ENCODE assay signal across 1 cellular context in the genomic region with DNA sequence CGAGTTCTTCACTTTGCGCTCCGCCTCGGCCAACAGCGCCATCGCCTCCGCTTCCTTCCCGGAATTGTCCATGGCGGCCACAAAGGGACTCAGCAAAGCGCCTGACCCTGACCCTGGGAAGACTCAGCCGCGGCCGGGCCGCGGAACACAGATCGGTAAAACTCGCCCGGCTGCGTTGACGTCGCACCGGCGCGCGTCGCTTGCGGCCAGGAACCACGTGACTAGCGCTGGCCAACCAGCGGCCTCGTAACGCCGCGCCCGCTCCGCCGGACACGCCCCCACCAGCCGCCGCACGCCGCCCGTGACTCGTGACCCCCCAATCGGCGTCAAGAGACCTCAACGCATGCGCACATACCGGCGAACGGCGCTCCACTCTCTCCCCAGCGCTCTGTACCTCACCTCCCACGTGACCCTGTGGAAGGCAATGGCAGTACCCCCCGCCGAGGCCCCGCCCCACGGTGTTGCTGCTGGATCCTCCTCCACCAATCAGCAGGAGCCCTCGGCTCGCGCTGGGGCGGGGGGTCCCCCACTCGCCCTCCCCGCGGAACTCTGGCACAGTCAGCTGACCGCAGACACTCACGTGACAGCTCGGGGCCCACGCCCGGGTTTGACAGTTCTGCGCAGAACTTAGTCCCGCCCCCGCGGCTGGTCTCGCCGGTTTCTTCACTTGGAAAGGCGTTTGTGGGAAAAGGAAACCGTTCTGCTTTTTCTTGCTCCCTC.
TF ChIP-seq lines count a peak whose summit lies in the region.

TSS of gene NAPA (minus strand) at position 195 of the 720 bp plus-strand sequence. CDS start at position 72, 123 bp downstream.

TF ChIP-seq in HepG2, 621 proteins besides CTCF, POLR2A, EP300 and RAD21 (continued from another document and continues in another):
- TF ChIP-seq ZFP82 (CRISPR knock-in tag; IDR thresholded peaks at IDR 0.05; ENCODE audit: borderline replicate concordance) (no peak), ZNF563 (CRISPR knock-in tag; IDR thresholded peaks at IDR 0.05) (no peak), PRPF4 (IDR thresholded peaks at IDR 0.05; ENCODE audit: low read depth, low read length, poor library complexity, severe bottlenecking) (no peak), ZBTB8A (CRISPR knock-in tag; IDR thresholded peaks at IDR 0.05; ENCODE audit: borderline replicate concordance, low read depth) (no peak), IRF9 (CRISPR knock-in tag; IDR thresholded peaks at IDR 0.05; ENCODE audit: borderline replicate concordance) (peak; percentile 77; the same call in 1 of the 2 replicates), ZNF614 (CRISPR knock-in tag; IDR thresholded peaks at IDR 0.05; ENCODE audit: borderline replicate concordance) (no peak), ZNF350 (CRISPR knock-in tag; IDR thresholded peaks at IDR 0.05; ENCODE audit: borderline replicate concordance, low read depth) (no peak), HNF1B (CRISPR knock-in tag; IDR thresholded peaks at IDR 0.05) (peak; percentile 72), ETS1 (CRISPR knock-in tag; IDR thresholded peaks at IDR 0.05) (no peak), RARA (CRISPR knock-in tag; IDR thresholded peaks at IDR 0.05) (no peak), TARDBP (CRISPR knock-in tag; IDR thresholded peaks at IDR 0.05) (peak; percentile 71), TEAD2 (CRISPR knock-in tag; IDR thresholded peaks at IDR 0.05) (no peak), E2F2 (CRISPR knock-in tag; IDR thresholded peaks at IDR 0.05; ENCODE audit: borderline replicate concordance) (no peak), ZNF251 (CRISPR knock-in tag; IDR thresholded peaks at IDR 0.05) (no peak), ATF4 (CRISPR knock-in tag; IDR thresholded peaks at IDR 0.05) (no peak), MBD4 (IDR thresholded peaks at IDR 0.05; ENCODE audit: borderline replicate concordance, low read length) (no peak), DNMT1 (CRISPR knock-in tag; IDR thresholded peaks at IDR 0.05) (no peak), STAT6 (CRISPR knock-in tag; IDR thresholded peaks at IDR 0.05; ENCODE audit: borderline replicate concordance) (no peak; the same call in 1 of the 2 replicates), AGO2 (optimal IDR thresholded peaks at IDR 0.05; ENCODE audit: low read depth, low read length) (peak; percentile 31), ZBTB38 (CRISPR knock-in tag; IDR thresholded peaks at IDR 0.05) (peak; percentile 46; the same call in 1 of the 2 replicates), CREB1 (IDR thresholded peaks at IDR 0.05) (peak; percentile 86), CREB1 (CRISPR knock-in tag; IDR thresholded peaks at IDR 0.05) (peak; percentile 77), CEBPB (IDR thresholded peaks at IDR 0.05; ENCODE audit: borderline replicate concordance, low read depth, low read length) (no peak), ZFY (CRISPR knock-in tag; IDR thresholded peaks at IDR 0.05) (peak; percentile 87), NBN (conservative IDR thresholded peaks at IDR 0.05) (no peak), ZBTB39 (CRISPR knock-in tag; IDR thresholded peaks at IDR 0.05) (no peak), ZNF775 (CRISPR knock-in tag; IDR thresholded peaks at IDR 0.05; ENCODE audit: borderline replicate concordance) (no peak), FOXM1 (CRISPR knock-in tag; IDR thresholded peaks at IDR 0.05) (no peak), ZNF234 (CRISPR knock-in tag; conservative IDR thresholded peaks at IDR 0.05) (no peak), MEIS1 (CRISPR knock-in tag; IDR thresholded peaks at IDR 0.05; ENCODE audit: borderline replicate concordance) (peak; percentile 91; the same call in 1 of the 2 replicates), ZNF83 (CRISPR knock-in tag; IDR thresholded peaks at IDR 0.05; ENCODE audit: borderline replicate concordance) (0 out of 2 replicates have a peak, but pooled peaks have one; percentile 42), RAD51 (IDR thresholded peaks at IDR 0.05; ENCODE audit: borderline replicate concordance) (peak; percentile 99), ZNF615 (CRISPR knock-in tag; IDR thresholded peaks at IDR 0.05; ENCODE audit: borderline replicate concordance) (no peak)
- TF ChIP-seq, protein P1, sequence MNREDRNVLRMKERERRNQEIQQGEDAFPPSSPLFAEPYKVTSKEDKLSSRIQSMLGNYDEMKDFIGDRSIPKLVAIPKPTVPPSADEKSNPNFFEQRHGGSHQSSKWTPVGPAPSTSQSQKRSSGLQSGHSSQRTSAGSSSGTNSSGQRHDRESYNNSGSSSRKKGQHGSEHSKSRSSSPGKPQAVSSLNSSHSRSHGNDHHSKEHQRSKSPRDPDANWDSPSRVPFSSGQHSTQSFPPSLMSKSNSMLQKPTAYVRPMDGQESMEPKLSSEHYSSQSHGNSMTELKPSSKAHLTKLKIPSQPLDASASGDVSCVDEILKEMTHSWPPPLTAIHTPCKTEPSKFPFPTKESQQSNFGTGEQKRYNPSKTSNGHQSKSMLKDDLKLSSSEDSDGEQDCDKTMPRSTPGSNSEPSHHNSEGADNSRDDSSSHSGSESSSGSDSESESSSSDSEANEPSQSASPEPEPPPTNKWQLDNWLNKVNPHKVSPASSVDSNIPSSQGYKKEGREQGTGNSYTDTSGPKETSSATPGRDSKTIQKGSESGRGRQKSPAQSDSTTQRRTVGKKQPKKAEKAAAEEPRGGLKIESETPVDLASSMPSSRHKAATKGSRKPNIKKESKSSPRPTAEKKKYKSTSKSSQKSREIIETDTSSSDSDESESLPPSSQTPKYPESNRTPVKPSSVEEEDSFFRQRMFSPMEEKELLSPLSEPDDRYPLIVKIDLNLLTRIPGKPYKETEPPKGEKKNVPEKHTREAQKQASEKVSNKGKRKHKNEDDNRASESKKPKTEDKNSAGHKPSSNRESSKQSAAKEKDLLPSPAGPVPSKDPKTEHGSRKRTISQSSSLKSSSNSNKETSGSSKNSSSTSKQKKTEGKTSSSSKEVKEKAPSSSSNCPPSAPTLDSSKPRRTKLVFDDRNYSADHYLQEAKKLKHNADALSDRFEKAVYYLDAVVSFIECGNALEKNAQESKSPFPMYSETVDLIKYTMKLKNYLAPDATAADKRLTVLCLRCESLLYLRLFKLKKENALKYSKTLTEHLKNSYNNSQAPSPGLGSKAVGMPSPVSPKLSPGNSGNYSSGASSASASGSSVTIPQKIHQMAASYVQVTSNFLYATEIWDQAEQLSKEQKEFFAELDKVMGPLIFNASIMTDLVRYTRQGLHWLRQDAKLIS (CRISPR knock-in tag; IDR thresholded peaks at IDR 0.05) = no peak
- TF ChIP-seq, protein P2, sequence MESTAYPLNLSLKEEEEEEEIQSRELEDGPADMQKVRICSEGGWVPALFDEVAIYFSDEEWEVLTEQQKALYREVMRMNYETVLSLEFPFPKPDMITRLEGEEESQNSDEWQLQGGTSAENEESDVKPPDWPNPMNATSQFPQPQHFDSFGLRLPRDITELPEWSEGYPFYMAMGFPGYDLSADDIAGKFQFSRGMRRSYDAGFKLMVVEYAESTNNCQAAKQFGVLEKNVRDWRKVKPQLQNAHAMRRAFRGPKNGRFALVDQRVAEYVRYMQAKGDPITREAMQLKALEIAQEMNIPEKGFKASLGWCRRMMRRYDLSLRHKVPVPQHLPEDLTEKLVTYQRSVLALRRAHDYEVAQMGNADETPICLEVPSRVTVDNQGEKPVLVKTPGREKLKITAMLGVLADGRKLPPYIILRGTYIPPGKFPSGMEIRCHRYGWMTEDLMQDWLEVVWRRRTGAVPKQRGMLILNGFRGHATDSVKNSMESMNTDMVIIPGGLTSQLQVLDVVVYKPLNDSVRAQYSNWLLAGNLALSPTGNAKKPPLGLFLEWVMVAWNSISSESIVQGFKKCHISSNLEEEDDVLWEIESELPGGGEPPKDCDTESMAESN (CRISPR knock-in tag; conservative IDR thresholded peaks at IDR 0.05) = peak; percentile 54
